ENCODE assay signal across 8 cellular contexts in the genomic region with DNA sequence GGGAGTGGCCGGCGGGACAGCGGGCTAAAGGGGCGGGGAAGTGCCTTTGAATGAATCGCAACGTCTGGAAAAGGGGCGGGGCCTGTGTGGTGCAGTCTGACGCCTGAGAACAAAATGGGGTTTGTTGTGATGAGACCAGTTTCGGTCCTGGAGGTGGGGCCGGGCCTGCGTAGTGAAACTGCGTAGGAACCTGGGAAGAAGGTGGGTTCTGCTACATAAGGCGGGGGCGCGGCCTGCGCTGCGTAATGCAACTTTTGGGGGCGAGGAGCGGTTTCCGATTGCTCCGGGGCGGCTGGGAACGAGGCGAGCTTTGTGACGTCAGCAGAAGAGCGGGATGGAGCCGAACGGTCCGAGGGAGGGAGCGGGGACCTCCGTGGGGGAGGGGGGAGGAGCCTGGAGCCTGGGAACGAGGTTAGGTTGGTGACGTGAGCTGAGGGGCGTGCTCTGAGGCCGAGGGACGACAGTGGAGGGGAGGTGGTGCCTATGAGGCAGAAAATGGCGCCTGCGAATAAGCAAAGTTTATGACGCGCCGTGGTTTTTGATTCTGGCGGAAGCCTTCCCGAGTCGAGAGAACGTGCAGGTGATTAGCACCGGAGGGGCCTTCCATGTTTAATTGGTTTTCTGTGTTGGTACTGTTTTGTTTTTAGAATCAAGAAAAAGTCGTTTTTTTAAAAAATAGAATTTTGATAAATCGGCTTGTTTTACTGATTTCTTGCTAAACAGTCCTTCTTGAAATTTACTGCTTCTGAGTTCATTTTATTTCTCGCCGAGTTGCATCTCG. TPM values are rescaled to one million over a fixed set of nuclear protein-coding genes. Genes with fewer than 3 reads are reported as not detected.
A peak's percentile ranks its signal among the peaks of the same experiment; 100 is the strongest.
DNase-seq lines count a peak whose midpoint lies in the region; ATAC-seq and TF ChIP-seq lines count a peak whose summit lies in the region.

No MANE protein-coding gene starts in this region.

- peaks cover 33% of the 10 kb centered on the region for H3K4me1 ChIP-seq in OCI-LY1 (ENCODE audit: insufficient read depth, low read length, severe bottlenecking)
- H3K4me1 ChIP-seq in mononuclear cell (ENCODE audit: insufficient read depth, low read length): peaks cover 8% of the 10 kb centered on the region

- H3K4me3 ChIP-seq in OCI-LY1 (ENCODE audit: low read depth, low read length, poor library complexity, severe bottlenecking): peak overlapping the region; percentile 87
- H3K4me3 ChIP-seq in epithelial cell of esophagus (ENCODE audit: low read length): peak overlapping the region; percentile 57
- peak overlapping the region; percentile 67 for H3K4me3 ChIP-seq in mononuclear cell (ENCODE audit: low read length)

- H3K9me2 ChIP-seq in OCI-LY1 (ENCODE audit: low read depth, low read length): no peaks in the 10 kb centered on the region

- ATAC-seq in GM21526 (IDR thresholded peaks at IDR 0.05; ENCODE audit: low FRiP score, unreplicated experiment): peak; percentile 69

- no peaks in the 10 kb centered on the region for H4K20me1 ChIP-seq in OCI-LY1 (ENCODE audit: insufficient read depth, low read length)

- H3K27me3 ChIP-seq in OCI-LY1 (ENCODE audit: insufficient read depth, low read length) (no peaks in the 10 kb centered on the region), mononuclear cell (ENCODE audit: insufficient read depth, low read length) (no peaks in the 10 kb centered on the region)

- DNase-seq in DMS 273 (lab: John Stamatoyannopoulos, UW; ENCODE audit: unreplicated experiment) (peak; percentile 96), HuH-7 (ENCODE audit: low spot score) (peak; percentile 63), activated T-cell treated with anti-CD3 and anti-CD28 coated beads for 1 hour (ENCODE audit: low read depth) (peak; percentile 80), epithelial cell of esophagus (ENCODE audit: low read depth) (peak; percentile 97)
- DNase-seq in stimulated activated CD8-positive, alpha-beta memory T cell treated with anti-CD3 and anti-CD28 coated beads, Interleukin-2, amount 100 ng/mL, for 48 hours (ENCODE audit: low read depth in 2 of 2): peak; percentile 83

- H3K9ac ChIP-seq in OCI-LY1 (ENCODE audit: low read length): peak overlapping the region; percentile 94

- TF ChIP-seq CTCF in OCI-LY1 (IDR thresholded peaks at IDR 0.05; ENCODE audit: low read length) (no peak), epithelial cell of esophagus (IDR thresholded peaks at IDR 0.05; ENCODE audit: insufficient read depth, low read depth, low read length, missing control alignments) (no peak)

- H3K4me2 ChIP-seq in OCI-LY1 (ENCODE audit: low read length): peak overlapping the region; percentile 67

- H3K9me3 ChIP-seq in OCI-LY1 (ENCODE audit: low read length): no peaks in the 10 kb centered on the region
- no peaks in the 10 kb centered on the region for H3K9me3 ChIP-seq in mononuclear cell (ENCODE audit: low read depth, low read length)

- no peak overlapping the region for H2AFZ ChIP-seq in OCI-LY1 (ENCODE audit: low read length)

- peak overlapping the region; percentile 93 for H3K27ac ChIP-seq in OCI-LY1 (ENCODE audit: low read depth, low read length, poor library complexity, severe bottlenecking)

- H3F3A ChIP-seq in OCI-LY1 (ENCODE audit: insufficient read depth, low read length): peaks cover 4% of the 10 kb centered on the region; the same call in 1 of the 2 replicates

- peaks cover 12% of the 10 kb centered on the region for H3K36me3 ChIP-seq in OCI-LY1 (ENCODE audit: insufficient read depth, low read length)

- peaks cover 36% of the 10 kb centered on the region for H3K79me2 ChIP-seq in OCI-LY1 (ENCODE audit: insufficient read depth, low read length)

RNA-seq across cellular contexts. Expression of a gene that starts 0.7 kb away (rescaled TPM):
- total RNA-seq in mononuclear cell: 25.2 TPM

RNA-seq across cellular contexts. Expression of a gene that starts 15.0 kb away (rescaled TPM):
- 95.6 TPM for total RNA-seq in mononuclear cell

RNA-seq across cellular contexts. Expression of a gene that starts 39.9 kb away (rescaled TPM):
- total RNA-seq in mononuclear cell: 53.2 TPM

Comparison
In these comparisons a context has a peak if more than half of its experiments do, and no peak if none do; other contexts are left out.
1. Peak in every context shown above with its lines: DNase-seq, ATAC-seq, H3K4me3 ChIP-seq and H3K27ac ChIP-seq.